11 cellular contexts compared by ENCODE assay signal in genomic region chrX:110172215-110172614, GRCh38.
DNase-seq lines count a peak whose midpoint lies in the region; ATAC-seq and TF ChIP-seq lines count a peak whose summit lies in the region.
"Had no signal": no experiment of that assay in that cellular context is flagged by ENCODE, and none has a peak within 500 bp of the region (broad histone marks: within the 10 kb centered on the region; RNA-seq: fewer than 3 reads in every experiment).

No MANE protein-coding gene starts in this region.

- peak; percentile 64 for DNase-seq in GM20000 (ENCODE audit: low spot score)
- peak in 2 of 3 donors; percentile 69 to 76 for DNase-seq in Peyer's patch
- DNase-seq in NCI-H226, result no peak
- no peak for DNase-seq in HEK293T (ENCODE audit: extremely low spot score)
- DNase-seq in retina, result no peak
- DNase-seq in posterior vena cava (ENCODE audit: low spot score), result no peak
- DNase-seq: heart left ventricle; NK-92 treated with Interleukin-12 subunit alpha and Interleukin-12 subunit beta, amount 100 ng/mL, for 24 hours had no signal

- H3K27me3 ChIP-seq in Peyer's patch, result no peaks in the 10 kb centered on the region
- H3K27me3 ChIP-seq: cardiac muscle cell, heart left ventricle had no signal

- no peaks in the 10 kb centered on the region for H3K36me3 ChIP-seq in Peyer's patch
- H3K36me3 ChIP-seq: heart left ventricle had no signal

- TF ChIP-seq POLR2A in Peyer's patch (IDR thresholded peaks at IDR 0.05), result no peak

- H3K4me3 ChIP-seq in Peyer's patch, result no peak overlapping the region
- H3K4me3 ChIP-seq: cardiac muscle cell, heart left ventricle had no signal

- no peak for TF ChIP-seq CTCF in GM20000 (IDR thresholded peaks at IDR 0.05; ENCODE audit: extremely low read depth, missing control alignments)
- TF ChIP-seq CTCF in Peyer's patch (IDR thresholded peaks at IDR 0.05), result no peak

- no peak overlapping the region for H3K27ac ChIP-seq in Peyer's patch
- H3K27ac ChIP-seq: cardiac muscle cell, heart left ventricle had no signal

- CTCF ChIA-PET in HEK293T (lab: Yijun Ruan, JAX), result interaction anchor here (0.6 kb wide), 2 partner anchors 31 to 246 kb away, joined by 3 to 4 read pairs; no protein-coding TSS in a partner anchor

- intact Hi-C loops in posterior vena cava (cut with DNase I), result no loop called here

- no peaks in the 10 kb centered on the region for H3K9me3 ChIP-seq in Peyer's patch
- H3K9me3 ChIP-seq: heart left ventricle had no signal

- ATAC-seq in GM18508 (IDR thresholded peaks at IDR 0.05; ENCODE audit: insufficient read depth, unreplicated experiment) (peak; percentile 97), HG03095 (IDR thresholded peaks at IDR 0.05; ENCODE audit: unreplicated experiment) (peak; percentile 97)
- ATAC-seq: heart left ventricle had no signal

- no peaks in the 10 kb centered on the region for H3K4me1 ChIP-seq in Peyer's patch

- POLR2A ChIA-PET in HEK293T (lab: Yijun Ruan, JAX), result interaction anchor here (1.2 kb wide), 1 partner anchor 145 kb away, joined by 4 read pairs; no protein-coding TSS in a partner anchor

TF ChIP-seq in HEK293T, 16 proteins besides CTCF, POLR2A, EP300 and RAD21:
- TF ChIP-seq BHLHE40 (IDR thresholded peaks at IDR 0.05; ENCODE audit: borderline replicate concordance) (no peak), ELF4 (IDR thresholded peaks at IDR 0.05) (no peak), NFRKB (IDR thresholded peaks at IDR 0.05) (no peak), TARDBP (IDR thresholded peaks at IDR 0.05) (no peak), L3MBTL2 (conservative IDR thresholded peaks at IDR 0.05) (no peak), FOXM1 (IDR thresholded peaks at IDR 0.05; ENCODE audit: borderline replicate concordance) (no peak), ARNT (IDR thresholded peaks at IDR 0.05) (no peak), FOXA1 (IDR thresholded peaks at IDR 0.05) (no peak), FOXK2 (IDR thresholded peaks at IDR 0.05) (no peak), PKNOX1 (IDR thresholded peaks at IDR 0.05) (no peak), LEF1 (IDR thresholded peaks at IDR 0.05; ENCODE audit: borderline replicate concordance) (no peak), ZNF384 (IDR thresholded peaks at IDR 0.05) (no peak), SUZ12 (IDR thresholded peaks at IDR 0.05) (no peak), SP1 (IDR thresholded peaks at IDR 0.05) (no peak), HDGF (IDR thresholded peaks at IDR 0.05; ENCODE audit: borderline replicate concordance) (no peak)

Comparison
In these comparisons a context has a peak if more than half of its experiments do, and no peak if none do; other contexts are left out.
1. DNase-seq: peak in GM20000 (single experiment) and Peyer's patch (2 of 3); none in NCI-H226 (single experiment), HEK293T (single experiment), retina (single experiment) and posterior vena cava (single experiment).